15 cellular contexts compared by ENCODE assay signal in the genomic region with DNA sequence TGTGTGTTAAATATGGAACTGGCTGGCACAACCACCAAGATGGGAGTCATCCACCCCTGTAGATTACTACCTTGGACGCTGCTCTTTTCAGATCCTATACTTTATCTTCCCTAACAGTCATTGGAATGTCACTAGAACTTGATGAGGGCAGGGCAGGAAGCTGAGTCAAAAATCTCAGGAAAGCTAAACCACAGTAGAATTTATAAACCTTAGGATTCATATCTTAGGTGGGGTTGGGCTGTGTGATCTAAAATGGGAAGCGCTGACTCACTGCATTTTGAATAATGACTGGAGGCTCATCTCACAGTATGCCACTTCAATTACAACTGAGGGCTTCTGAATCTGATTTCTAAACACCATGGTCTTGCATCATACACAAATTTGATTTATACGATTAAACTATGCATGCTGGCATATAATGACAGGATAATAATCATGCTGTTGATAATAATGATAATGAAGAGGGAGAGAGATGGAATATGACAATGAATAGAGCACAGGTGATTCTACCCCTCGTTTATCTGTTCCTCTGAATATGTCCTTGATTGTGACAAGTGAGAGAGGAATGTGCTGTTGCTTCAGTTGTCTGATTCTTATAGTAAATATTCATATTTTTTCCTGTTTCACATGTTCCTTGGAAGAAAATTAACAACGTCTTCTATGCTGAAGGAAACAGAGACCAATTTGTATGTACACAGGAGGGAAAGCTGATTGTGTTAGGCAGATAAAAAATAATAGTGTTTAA.
DNase-seq lines count a peak whose midpoint lies in the region; ATAC-seq and TF ChIP-seq lines count a peak whose summit lies in the region.
"Had no signal": no experiment of that assay in that cellular context is flagged by ENCODE, and none has a peak within 500 bp of the region (broad histone marks: within the 10 kb centered on the region; RNA-seq: fewer than 3 reads in every experiment).

No MANE protein-coding gene starts in this region.

- H3K36me3 ChIP-seq in mesendoderm (ENCODE audit: control insufficient read depth, insufficient read depth, low read length) (no peaks in the 10 kb centered on the region), WERI-Rb-1 (no peaks in the 10 kb centered on the region)
- H3K36me3 ChIP-seq: Peyer's patch had no signal

- H3K4me2 ChIP-seq in mesendoderm (ENCODE audit: low read length) = no peak overlapping the region

- no peak overlapping the region for H4K8ac ChIP-seq in mesendoderm (ENCODE audit: low read depth, low read length)

- no peak overlapping the region for H3K18ac ChIP-seq in mesendoderm (ENCODE audit: low read length)

- H3K79me2 ChIP-seq in mesendoderm (ENCODE audit: control insufficient read depth, insufficient read depth, low read length) = no peaks in the 10 kb centered on the region

- no peak overlapping the region for H3K4ac ChIP-seq in mesendoderm (ENCODE audit: low read depth, low read length)

- H2BK15ac ChIP-seq in mesendoderm (replicated peaks; ENCODE audit: low read depth) = no peak overlapping the region

- H3K56ac ChIP-seq in mesendoderm (ENCODE audit: low read length) = no peak overlapping the region

- no peak overlapping the region for H3K23ac ChIP-seq in mesendoderm (ENCODE audit: low read length)

- no peak for TF ChIP-seq CTCF in WERI-Rb-1 (IDR thresholded peaks at IDR 0.05; ENCODE audit: low read depth, low read length)

- peaks cover 5% of the 10 kb centered on the region for H3K4me1 ChIP-seq in mesendoderm (ENCODE audit: control insufficient read depth, low read depth, low read length)
- H3K4me1 ChIP-seq: Peyer's patch had no signal

- no peak overlapping the region for H2BK5ac ChIP-seq in mesendoderm (ENCODE audit: low read length)

- ATAC-seq in GM21529 (IDR thresholded peaks at IDR 0.05; ENCODE audit: unreplicated experiment) = no peak
- ATAC-seq in GM21825 (IDR thresholded peaks at IDR 0.05; ENCODE audit: unreplicated experiment) = no peak
- ATAC-seq: activated T-cell treated with anti-CD3 and anti-CD28 coated beads, Interleukin-2, amount 50 U/mL, for 4 hours had no signal

- H4K5ac ChIP-seq in mesendoderm (ENCODE audit: low read length) = no peak overlapping the region

- H3K27me3 ChIP-seq in mesendoderm (ENCODE audit: insufficient read depth, low read length, poor library complexity) (no peaks in the 10 kb centered on the region), WERI-Rb-1 (ENCODE audit: insufficient read depth, low read depth, severe bottlenecking) (no peaks in the 10 kb centered on the region)
- H3K27me3 ChIP-seq: Peyer's patch had no signal

- H3K27ac ChIP-seq in mesendoderm (ENCODE audit: low read depth, low read length) (no peak overlapping the region), WERI-Rb-1 (no peak overlapping the region)
- H3K27ac ChIP-seq: Peyer's patch had no signal

- no peak overlapping the region for H2BK120ac ChIP-seq in mesendoderm (ENCODE audit: low read depth, low read length)

- peak; percentile 39 for DNase-seq in ELR (ENCODE audit: low read depth)
- peak; percentile 60 for DNase-seq in NCI-H69 (lab: John Stamatoyannopoulos, UW)
- peak; percentile 1 to 83 for DNase-seq in dermis microvascular lymphatic vessel endothelial cell (ENCODE audit: low read depth in 2 of 2)
- DNase-seq in mesendoderm = peak; percentile 30
- DNase-seq in WERI-Rb-1 = no peak
- no peak for DNase-seq in DMS53 (lab: John Stamatoyannopoulos, UW)
- DNase-seq: activated T-cell treated with anti-CD3 and anti-CD28 coated beads, Interleukin-2, amount 50 U/mL, for 4 hours; aorta; CD4-positive, alpha-beta T cell; NCI-H2081; Peyer's patch; stimulated activated CD4-positive, alpha-beta T cell treated with anti-CD3 and anti-CD28 coated beads, Interleukin-1b, Interleukin-23, amount 100 ng/mL, for 48 hours; stimulated activated naive CD4-positive, alpha-beta T cell had no signal

- no CpG with 5 or more reads among the region's 5 CpGs for WGBS in mesendoderm (ENCODE audit: extremely low coverage, insufficient coverage, low lambda C conversion rate)

- no peak overlapping the region for H2AK5ac ChIP-seq in mesendoderm (ENCODE audit: low read length)

- H3K9ac ChIP-seq in mesendoderm (ENCODE audit: low read length) = no peak overlapping the region

- H3K9me3 ChIP-seq in WERI-Rb-1 (ENCODE audit: severe bottlenecking) = no peaks in the 10 kb centered on the region
- H3K9me3 ChIP-seq: Peyer's patch had no signal

- no peaks in the 10 kb centered on the region for H3K79me1 ChIP-seq in mesendoderm (ENCODE audit: low read length)

- H3K4me3 ChIP-seq in mesendoderm (ENCODE audit: low read length) (no peak overlapping the region), WERI-Rb-1 (ENCODE audit: low read depth, low read length) (no peak overlapping the region)
- H3K4me3 ChIP-seq: Peyer's patch had no signal

Comparison
In these comparisons a context has a peak if more than half of its experiments do, and no peak if none do; other contexts are left out.
1. DNase-seq: peak in ELR (single experiment), NCI-H69 (single experiment), dermis microvascular lymphatic vessel endothelial cell (2 of 2) and mesendoderm (single experiment); none in WERI-Rb-1 (single experiment) and DMS53 (single experiment).